ENCODE assay signal across 24 cellular contexts in the genomic region with DNA sequence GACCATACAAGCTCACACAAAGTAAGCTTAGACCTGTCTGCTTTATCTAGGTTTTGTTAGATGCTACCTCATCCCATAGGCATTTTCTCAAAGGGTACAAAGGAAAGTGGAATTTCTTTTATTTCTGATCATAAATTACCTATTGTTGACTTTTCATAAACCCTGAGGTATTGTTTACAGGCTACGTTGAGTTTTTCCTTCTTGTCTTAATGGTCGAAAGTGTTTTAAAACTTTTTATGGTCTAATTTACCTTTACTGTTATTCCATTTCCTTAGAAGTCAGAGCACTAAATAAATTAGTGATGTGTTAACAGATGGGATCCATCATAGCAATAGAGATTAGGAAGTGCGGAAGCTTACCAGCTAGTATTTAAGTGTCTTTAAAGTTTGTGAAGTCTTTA.
DNase-seq lines count a peak whose midpoint lies in the region; ATAC-seq lines count a peak whose summit lies in the region.
"Had no signal": no experiment of that assay in that cellular context is flagged by ENCODE, and none has a peak within 500 bp of the region (broad histone marks: within the 10 kb centered on the region; RNA-seq: fewer than 3 reads in every experiment).

No MANE protein-coding gene starts in this region.

- peak; percentile 11 for DNase-seq in NCI-H82 (lab: John Stamatoyannopoulos, UW)
- no peak for DNase-seq in NCI-H82 treated with DMSO at 0.1 percent for 48 hours (lab: John Stamatoyannopoulos, UW; ENCODE audit: unreplicated experiment)
- DNase-seq in HT-29 (ENCODE audit: low spot score) = peak; percentile 3
- DNase-seq: 8988T; ACHN; AML-193; BE2C; C1 segment of cervical spinal cord; Caco-2; Calu3; CD4-positive, alpha-beta memory T cell; CD4-positive, alpha-beta T cell; CD4-positive, CD25-positive, alpha-beta regulatory T cell; CD8-positive, alpha-beta memory T cell; CD8-positive, alpha-beta T cell; COR-L47; DMS 273 treated with DMSO at 0.1 percent for 48 hours; DMS153; DMS79; DMS79 treated with DMSO at 0.1 percent for 48 hours; DND-41; EL had no signal

- ATAC-seq in HG02870 (IDR thresholded peaks at IDR 0.05; ENCODE audit: unreplicated experiment) = no peak
- ATAC-seq: A549; CD8-positive, alpha-beta T cell had no signal
